8 cellular contexts compared by ENCODE assay signal in genomic region chr5:35129921-35130485, GRCh38.
A peak's percentile ranks its signal among the peaks of the same experiment; 100 is the strongest.
DNase-seq lines count a peak whose midpoint lies in the region; ATAC-seq and TF ChIP-seq lines count a peak whose summit lies in the region.

No MANE protein-coding gene starts in this region.

- H3K36me3 Mint-ChIP-seq in activated CD4-positive, alpha-beta T cell treated with anti-CD3 and anti-CD28 coated beads for 36 hours (ENCODE audit: low read depth): no peaks in the 10 kb centered on the region

- H3K79me2 ChIP-seq in GM23248 (ENCODE audit: insufficient read depth): no peaks in the 10 kb centered on the region

- peaks cover 21% of the 10 kb centered on the region for H3K4me1 Mint-ChIP-seq in activated CD4-positive, alpha-beta T cell treated with anti-CD3 and anti-CD28 coated beads for 36 hours

- no peak overlapping the region for H3K4me3 Mint-ChIP-seq in activated CD4-positive, alpha-beta T cell treated with anti-CD3 and anti-CD28 coated beads for 36 hours

- no peaks in the 10 kb centered on the region for H3K9me3 ChIP-seq in GM23248 (ENCODE audit: low read depth)
- no peaks in the 10 kb centered on the region for H3K9me3 ChIP-seq in colonic mucosa

- peak overlapping the region; percentile 27; the same call in 1 of the 2 replicates for H3K9ac ChIP-seq in GM23248
- no peak overlapping the region for H3K9ac ChIP-seq in colonic mucosa (ENCODE audit: low read depth in 2 of 2, low read length in 2 of 2)

- H3K27ac ChIP-seq in GM23248 (peak overlapping the region; percentile 63), colonic mucosa (no peak overlapping the region)

- H3K9me3 Mint-ChIP-seq in activated CD4-positive, alpha-beta T cell treated with anti-CD3 and anti-CD28 coated beads for 36 hours (ENCODE audit: low read depth): no peaks in the 10 kb centered on the region

- H3K4me2 ChIP-seq in GM23248 (ENCODE audit: unreplicated experiment): peak overlapping the region; percentile 68

- peaks cover 6% of the 10 kb centered on the region; the same call in 1 of the 2 replicates for H3K9me2 ChIP-seq in GM23248 (ENCODE audit: insufficient read depth)

- intact Hi-C loops in activated CD4-positive, alpha-beta T cell treated with anti-CD3 and anti-CD28 coated beads for 36 hours (cut with DNase I, micrococcal nuclease): loop anchor here (1.0 to 2.0 kb wide), 3 partner anchors 72 to 189 kb away; no protein-coding TSS in a partner anchor
- intact Hi-C loops in colonic mucosa (cut with DNase I): no loop called here

- no peaks in the 10 kb centered on the region for H3K27me3 ChIP-seq in GM23248 (replicated peaks; ENCODE audit: insufficient read depth)
- H3K27me3 ChIP-seq in colonic mucosa: no peaks in the 10 kb centered on the region

- DNase-seq in GM23248 (peak; percentile 68), colonic mucosa (peak; percentile 70), nucleus accumbens (lab: John Stamatoyannopoulos, UW) (no peak), HEK293T (ENCODE audit: extremely low spot score) (no peak)
- DNase-seq in activated CD4-positive, alpha-beta T cell treated with anti-CD3 and anti-CD28 coated beads for 36 hours: peak; percentile 80
- DNase-seq in stimulated activated CD4-positive, alpha-beta T cell treated with anti-CD3 and anti-CD28 coated beads, Interleukin-4, amount 100 ng/mL, for 24 hours: peak; percentile 66

- POLR2A ChIA-PET in activated CD4-positive, alpha-beta T cell treated with anti-CD3 and anti-CD28 coated beads for 36 hours (lab: Charles Lee): interaction anchor here (0.7 kb wide), 1 partner anchor 794 kb away, joined by 3 read pairs; no protein-coding TSS in a partner anchor
- POLR2A ChIA-PET in HEK293T (lab: Yijun Ruan, JAX): no interaction called here

- WGBS in GM23248 (ENCODE audit: low coverage in 1 of 2, low lambda C conversion rate in 2 of 2, missing lambda C conversion rate in 2 of 2), 2 experiments: 84 to 90% methylated on average over 7 of the region's 7 CpGs

- CTCF ChIA-PET in activated CD4-positive, alpha-beta T cell treated with anti-CD3 and anti-CD28 coated beads for 36 hours (lab: Charles Lee): interaction anchor here (0.7 to 1.2 kb wide), 5 partner anchors 16 to 212 kb away, joined by 3 to 5 read pairs (median 4); no protein-coding TSS in a partner anchor
- CTCF ChIA-PET in HEK293T (lab: Yijun Ruan, JAX): no interaction called here

- no peak for TF ChIP-seq CTCF in colonic mucosa (IDR thresholded peaks at IDR 0.05)

- ATAC-seq in activated CD4-positive, alpha-beta T cell treated with anti-CD3 and anti-CD28 coated beads for 36 hours: peak; percentile 99
- ATAC-seq in HG03520 (IDR thresholded peaks at IDR 0.05; ENCODE audit: unreplicated experiment) (no peak), GM18867 (IDR thresholded peaks at IDR 0.05; ENCODE audit: unreplicated experiment) (no peak)

- H3K4me3 ChIP-seq in GM23248 (no peak overlapping the region), colonic mucosa (no peak overlapping the region)

- H4K20me1 ChIP-seq in GM23248 (ENCODE audit: insufficient read depth): no peaks in the 10 kb centered on the region

- peaks cover 67% of the 10 kb centered on the region for H3K27me3 Mint-ChIP-seq in activated CD4-positive, alpha-beta T cell treated with anti-CD3 and anti-CD28 coated beads for 36 hours

- in situ Hi-C loops in GM23248 (cut with MboI): no loop called here

- peaks cover 68% of the 10 kb centered on the region for H3K4me1 ChIP-seq in GM23248 (ENCODE audit: insufficient read depth)
- no peaks in the 10 kb centered on the region for H3K4me1 ChIP-seq in colonic mucosa

- H2AFZ ChIP-seq in GM23248: no peak overlapping the region

- H3K36me3 ChIP-seq in GM23248 (ENCODE audit: low read depth) (no peaks in the 10 kb centered on the region), colonic mucosa (no peaks in the 10 kb centered on the region)

- no peak overlapping the region for H3K27ac Mint-ChIP-seq in activated CD4-positive, alpha-beta T cell treated with anti-CD3 and anti-CD28 coated beads for 36 hours

- peaks cover 72% of the 10 kb centered on the region for H3F3A ChIP-seq in GM23248 (ENCODE audit: insufficient read depth)

TF ChIP-seq in HEK293T, 16 proteins besides CTCF, POLR2A, EP300 and RAD21:
- TF ChIP-seq BHLHE40 (IDR thresholded peaks at IDR 0.05; ENCODE audit: borderline replicate concordance) (no peak), ELF4 (IDR thresholded peaks at IDR 0.05) (no peak), L3MBTL2 (conservative IDR thresholded peaks at IDR 0.05) (no peak), SUZ12 (IDR thresholded peaks at IDR 0.05) (no peak), ZNF384 (IDR thresholded peaks at IDR 0.05) (no peak), TARDBP (IDR thresholded peaks at IDR 0.05) (no peak), CTBP1 (IDR thresholded peaks at IDR 0.05; ENCODE audit: borderline replicate concordance) (no peak), HDGF (IDR thresholded peaks at IDR 0.05; ENCODE audit: borderline replicate concordance) (no peak), SP1 (IDR thresholded peaks at IDR 0.05) (no peak), FOXA1 (IDR thresholded peaks at IDR 0.05) (no peak), LEF1 (IDR thresholded peaks at IDR 0.05; ENCODE audit: borderline replicate concordance) (no peak), ARNT (IDR thresholded peaks at IDR 0.05) (no peak), FOXK2 (IDR thresholded peaks at IDR 0.05) (no peak), FOXM1 (IDR thresholded peaks at IDR 0.05; ENCODE audit: borderline replicate concordance) (no peak), NFRKB (IDR thresholded peaks at IDR 0.05) (no peak)
- TF ChIP-seq, protein P1, sequence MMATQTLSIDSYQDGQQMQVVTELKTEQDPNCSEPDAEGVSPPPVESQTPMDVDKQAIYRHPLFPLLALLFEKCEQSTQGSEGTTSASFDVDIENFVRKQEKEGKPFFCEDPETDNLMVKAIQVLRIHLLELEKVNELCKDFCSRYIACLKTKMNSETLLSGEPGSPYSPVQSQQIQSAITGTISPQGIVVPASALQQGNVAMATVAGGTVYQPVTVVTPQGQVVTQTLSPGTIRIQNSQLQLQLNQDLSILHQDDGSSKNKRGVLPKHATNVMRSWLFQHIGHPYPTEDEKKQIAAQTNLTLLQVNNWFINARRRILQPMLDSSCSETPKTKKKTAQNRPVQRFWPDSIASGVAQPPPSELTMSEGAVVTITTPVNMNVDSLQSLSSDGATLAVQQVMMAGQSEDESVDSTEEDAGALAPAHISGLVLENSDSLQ (IDR thresholded peaks at IDR 0.05): no peak

Comparison
In these comparisons a context has a peak if more than half of its experiments do, and no peak if none do; other contexts are left out.
1. DNase-seq: peak in GM23248 (single experiment), activated CD4-positive, alpha-beta T cell treated with anti-CD3 and anti-CD28 coated beads for 36 hours (single experiment), colonic mucosa (single experiment) and stimulated activated CD4-positive, alpha-beta T cell treated with anti-CD3 and anti-CD28 coated beads, Interleukin-4, amount 100 ng/mL, for 24 hours (single experiment); none in nucleus accumbens (0 of 56) and HEK293T (single experiment).